8 cellular contexts compared by ENCODE assay signal in genomic region chrX:48695925-48696300, GRCh38. TPM values are rescaled to one million over a fixed set of nuclear protein-coding genes. Genes with fewer than 3 reads are reported as not detected.
DNase-seq lines count a peak whose midpoint lies in the region; ATAC-seq and TF ChIP-seq lines count a peak whose summit lies in the region.

No MANE protein-coding gene starts in this region.

- no peak for TF ChIP-seq CTCF in natural killer cell (IDR thresholded peaks at IDR 0.05)

- peaks cover 7 to 23% of the 10 kb centered on the region in 2 donors for H3K4me1 Mint-ChIP-seq in natural killer cell

- H3K27ac ChIP-seq in effector memory CD4-positive, alpha-beta T cell (ENCODE audit: insufficient read depth, low read length, poor library complexity, severe bottlenecking): peak overlapping the region; percentile 84

- in situ Hi-C loops in KBM-7 (cut with MboI; ENCODE audit: low pct_unique_long_range_greater_than_20kb, low sequenced_read_pairs): no loop called here

- ATAC-seq in GM19023 (IDR thresholded peaks at IDR 0.05; ENCODE audit: unreplicated experiment): peak; percentile 3
- ATAC-seq in natural killer cell: peak in 1 of 3 donors; percentile 1

- peaks cover 4% of the 10 kb centered on the region for H3K36me3 ChIP-seq in effector memory CD4-positive, alpha-beta T cell (ENCODE audit: control insufficient read depth, insufficient read depth, low read length)

- H3K36me3 Mint-ChIP-seq in natural killer cell: no peaks in the 10 kb centered on the region

- no peaks in the 10 kb centered on the region for H3K9me3 ChIP-seq in effector memory CD4-positive, alpha-beta T cell (ENCODE audit: control insufficient read depth, low read length)

- H3K4me1 ChIP-seq in effector memory CD4-positive, alpha-beta T cell (ENCODE audit: control insufficient read depth, insufficient read depth, low read length, poor library complexity, severe bottlenecking): peaks cover 4% of the 10 kb centered on the region

- H3K9me3 Mint-ChIP-seq in natural killer cell: no peaks in the 10 kb centered on the region

- DNase-seq in NCI-H460 (ENCODE audit: extremely low read depth, low read depth): peak; percentile 4
- no peak for DNase-seq in effector memory CD4-positive, alpha-beta T cell
- DNase-seq in natural killer cell: no peak
- DNase-seq in NCI-H187 treated with DMSO at 0.1 percent for 48 hours (lab: John Stamatoyannopoulos, UW): no peak
- no peak for DNase-seq in COLO829 (ENCODE audit: low spot score)
- DNase-seq in KBM-7: no peak
- DNase-seq in NCI-H2029 treated with DMSO at 0.1 percent for 48 hours (lab: John Stamatoyannopoulos, UW): no peak

- H3K4me3 Mint-ChIP-seq in natural killer cell: peak overlapping the region; percentile 90

- peak overlapping the region; percentile 86 to 99 for H3K27ac Mint-ChIP-seq in natural killer cell

- H3K4me3 ChIP-seq in effector memory CD4-positive, alpha-beta T cell (ENCODE audit: insufficient read depth, low read depth, low read length, poor library complexity, severe bottlenecking): peak overlapping the region; percentile 57

- H3K27me3 Mint-ChIP-seq in natural killer cell (ENCODE audit: low read depth in 2 of 2): no peaks in the 10 kb centered on the region

- no peaks in the 10 kb centered on the region for H3K27me3 ChIP-seq in effector memory CD4-positive, alpha-beta T cell (replicated peaks; ENCODE audit: control insufficient read depth, insufficient read depth, low read length, poor library complexity, severe bottlenecking)

- intact Hi-C loops in natural killer cell (cut with micrococcal nuclease): loop anchor here (2.0 kb wide), 3 partner anchors 19 to 105 kb away; no protein-coding TSS in a partner anchor

RNA-seq across cellular contexts. Expression of gene SUV39H1, which starts 0.6 kb away (rescaled TPM):
- 9.0 and 9.5 TPM in 2 replicates for total RNA-seq in NCI-H460 (2014; rRNA removed; shearing (Covaris generic))
- polyA plus RNA-seq in NCI-H460 (2014; cell fraction: nucleus; rRNA removed): 23.7 and 27.5 TPM in 2 replicates
- total RNA-seq in natural killer cell: 10 to 100 TPM in 2 of 3 donors, 1 to 10 TPM in 1; 9.2 to 11.6 (median 11.0) TPM

RNA-seq across cellular contexts. Expression of gene WAS, which starts 12.3 kb away (rescaled TPM):
- total RNA-seq in NCI-H460 (2014; rRNA removed; shearing (Covaris generic)): 0.20 TPM in 1 of 2 replicates, not detected in the other
- polyA plus RNA-seq in NCI-H460 (2014; cell fraction: nucleus; rRNA removed): 0.96 TPM in 1 of 2 replicates, not detected in the other
- 100 to 1,000 TPM; 136 to 149 (median 141) TPM for total RNA-seq in natural killer cell

Comparison
In these comparisons a context has a peak if more than half of its experiments do, and no peak if none do; other contexts are left out.
1. RNA of gene WAS, which starts 12.3 kb away (total RNA-seq): 136 to 149 TPM in natural killer cell; 0.20 TPM in NCI-H460; every median in the first group is over 100 times any median in the second.